Comparison of ENCODE assay signal across 8 cellular contexts in the genomic region with DNA sequence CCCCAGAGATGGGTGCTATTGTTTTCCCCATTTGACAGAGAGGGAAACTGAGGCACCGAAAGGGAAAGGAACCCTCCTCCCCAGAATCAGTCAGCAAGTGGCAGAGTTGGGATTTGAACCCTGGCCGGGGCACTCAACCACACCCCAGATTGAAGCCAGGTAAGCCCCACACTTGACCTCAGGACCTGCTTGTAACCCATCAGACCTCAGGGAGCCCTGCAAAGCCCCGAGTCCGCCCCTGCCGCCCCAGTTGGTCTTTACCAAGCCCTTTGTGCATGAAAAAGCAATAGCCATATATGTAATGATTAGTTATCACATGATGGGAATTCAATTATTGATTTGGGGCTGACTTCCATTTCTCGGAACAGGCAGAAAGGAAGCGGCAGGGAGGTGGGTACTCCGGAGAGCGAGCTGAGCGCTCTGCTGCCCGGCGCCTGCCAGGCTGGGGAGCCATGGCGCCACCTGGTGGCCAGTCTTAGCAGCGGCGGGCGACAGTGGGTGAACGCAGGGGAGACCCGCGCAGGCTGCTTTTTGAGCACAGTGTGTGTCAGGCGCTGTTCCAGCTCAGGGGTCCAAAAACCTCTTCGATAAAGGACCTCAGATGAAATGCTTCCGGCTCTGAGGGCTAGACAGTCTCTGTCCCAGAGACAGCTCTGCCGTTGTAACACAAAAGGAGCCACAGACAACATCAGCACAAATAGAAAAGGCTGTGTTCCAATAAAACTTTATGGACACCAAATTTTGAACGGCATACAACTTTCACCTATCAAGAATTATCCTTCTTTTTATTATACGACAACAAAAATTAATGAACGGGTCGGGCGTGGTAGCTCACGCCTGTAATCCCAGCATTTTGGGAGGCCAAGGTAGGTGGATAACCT.
A peak's percentile ranks its signal among the peaks of the same experiment; 100 is the strongest.
DNase-seq lines count a peak whose midpoint lies in the region; ATAC-seq and TF ChIP-seq lines count a peak whose summit lies in the region.

No MANE protein-coding gene starts in this region.

- CTCF ChIA-PET in SK-N-SH (lab: Yijun Ruan, JAX): interaction anchor here (0.6 to 2.6 kb wide), 43 partner anchors 9 to 960 kb away, joined by 3 to 44 read pairs (median 4); a partner anchor contains a TSS

- DNase-seq in D341Med (ENCODE audit: low spot score) (peak; percentile 94), SK-N-SH (peak; percentile 84), glomerular visceral epithelial cell (ENCODE audit: extremely low spot score) (peak; percentile 67), pons (ENCODE audit: low spot score) (peak; percentile 19), upper lobe of left lung (peak; percentile 66 to 94), GF-D8 (lab: John Stamatoyannopoulos, UW) (no peak)
- DNase-seq in activated naive CD4-positive, alpha-beta T cell (lab: John Stamatoyannopoulos, UW): peak; percentile 76 to 82 (median 78)

- TF ChIP-seq CTCF in SK-N-SH (IDR thresholded peaks at IDR 0.05) (peak; percentile 91), upper lobe of left lung (IDR thresholded peaks at IDR 0.05) (peak; percentile 88 to 94 (median 90))

- peak in 1 of 2 donors; percentile 91 for ATAC-seq in upper lobe of left lung (ENCODE audit: low FRiP score in 2 of 2)

- H3K4me1 ChIP-seq in HUES6 (ENCODE audit: control insufficient read depth, insufficient read depth, low read length): no peaks in the 10 kb centered on the region
- H3K4me1 ChIP-seq in SK-N-SH (ENCODE audit: control insufficient read depth in 1 of 2, insufficient read depth in 2 of 2, low read depth in 1 of 2, low read length in 1 of 2): no peaks in the 10 kb centered on the region
- H3K4me1 ChIP-seq in upper lobe of left lung: peaks cover 0 to 6% (median 1%) of the 10 kb centered on the region in 4 donors

- H3K4me3 ChIP-seq in HUES6 (ENCODE audit: low read depth, low read length): peak overlapping the region; percentile 32; the same call in 1 of the 2 replicates
- H3K4me3 ChIP-seq in SK-N-SH (ENCODE audit: low read depth in 2 of 2, low read length in 1 of 2): no peak overlapping the region; a peak in 1 of 4 replicates
- H3K4me3 ChIP-seq in upper lobe of left lung: no peak overlapping the region

- no peak overlapping the region for H3K9ac ChIP-seq in HUES6 (ENCODE audit: low read length)
- H3K9ac ChIP-seq in SK-N-SH: no peak overlapping the region

- peak; percentile 71 for TF ChIP-seq RAD21 in SK-N-SH (IDR thresholded peaks at IDR 0.05; ENCODE audit: low read length)

- H3K27ac ChIP-seq in HUES6 (ENCODE audit: low read depth, low read length) (no peak overlapping the region), SK-N-SH (ENCODE audit: low read depth in 2 of 2, low read length in 1 of 2) (no peak overlapping the region), upper lobe of left lung (no peak overlapping the region)

- TF ChIP-seq EP300 in SK-N-SH (IDR thresholded peaks at IDR 0.05; ENCODE audit: borderline replicate concordance in 1 of 2, low read depth in 1 of 2, low read length in 1 of 2) (no peak), upper lobe of left lung (IDR thresholded peaks at IDR 0.05) (no peak)

- no peaks in the 10 kb centered on the region for H3K9me2 ChIP-seq in SK-N-SH

- H3F3A ChIP-seq in SK-N-SH (replicated peaks; ENCODE audit: insufficient read depth): no peaks in the 10 kb centered on the region

- H3K27me3 ChIP-seq in HUES6 (ENCODE audit: control insufficient read depth, insufficient read depth, low read length) (no peaks in the 10 kb centered on the region), SK-N-SH (ENCODE audit: insufficient read depth) (peaks cover 30% of the 10 kb centered on the region), upper lobe of left lung (no peaks in the 10 kb centered on the region)

- H3K36me3 ChIP-seq in HUES6 (ENCODE audit: control insufficient read depth, insufficient read depth, low read length): no peaks in the 10 kb centered on the region
- H3K36me3 ChIP-seq in SK-N-SH (replicated peaks in 1 of 2; ENCODE audit: control insufficient read depth in 1 of 2, insufficient read depth in 2 of 2, low read length in 1 of 2): no peaks in the 10 kb centered on the region
- no peaks in the 10 kb centered on the region for H3K36me3 ChIP-seq in upper lobe of left lung

- peak overlapping the region; percentile 31; the same call in 1 of the 2 replicates for H3K4me2 ChIP-seq in SK-N-SH

- no peaks in the 10 kb centered on the region for H4K20me1 ChIP-seq in SK-N-SH (ENCODE audit: insufficient read depth)

- no peak for TF ChIP-seq POLR2A in upper lobe of left lung (IDR thresholded peaks at IDR 0.05)

- 37% methylated on average over 17 of the region's 29 CpGs for WGBS in SK-N-SH (ENCODE audit: low lambda C conversion rate)
- WGBS in upper lobe of left lung, 2 donors: 25 to 41% methylated on average over 17 to 29 of the region's 29 CpGs

- no peaks in the 10 kb centered on the region for H3K9me3 ChIP-seq in HUES6 (ENCODE audit: control insufficient read depth, insufficient read depth, low read depth, low read length)
- no peaks in the 10 kb centered on the region for H3K9me3 ChIP-seq in SK-N-SH
- H3K9me3 ChIP-seq in upper lobe of left lung: no peaks in the 10 kb centered on the region

- no peak overlapping the region for H2AFZ ChIP-seq in SK-N-SH (ENCODE audit: low read depth)

- no peaks in the 10 kb centered on the region for H3K79me2 ChIP-seq in SK-N-SH (ENCODE audit: insufficient read depth)

- POLR2A ChIA-PET in SK-N-SH (lab: Yijun Ruan, JAX): interaction anchor here (0.5 kb wide), 1 partner anchor 311 kb away, joined by 3 read pairs; no protein-coding TSS in a partner anchor

TF ChIP-seq in SK-N-SH, 30 proteins besides CTCF, POLR2A, EP300 and RAD21:
- no peak for TF ChIP-seq RCOR1 (IDR thresholded peaks at IDR 0.05; ENCODE audit: low read length)
- TF ChIP-seq NRF1 (IDR thresholded peaks at IDR 0.05; ENCODE audit: low read depth, low read length): peak; percentile 31; the same call in 1 of the 2 replicates
- no peak for TF ChIP-seq EZH2phosphoT487 (IDR thresholded peaks at IDR 0.05; ENCODE audit: borderline replicate concordance, low read depth)
- TF ChIP-seq, protein P1, sequence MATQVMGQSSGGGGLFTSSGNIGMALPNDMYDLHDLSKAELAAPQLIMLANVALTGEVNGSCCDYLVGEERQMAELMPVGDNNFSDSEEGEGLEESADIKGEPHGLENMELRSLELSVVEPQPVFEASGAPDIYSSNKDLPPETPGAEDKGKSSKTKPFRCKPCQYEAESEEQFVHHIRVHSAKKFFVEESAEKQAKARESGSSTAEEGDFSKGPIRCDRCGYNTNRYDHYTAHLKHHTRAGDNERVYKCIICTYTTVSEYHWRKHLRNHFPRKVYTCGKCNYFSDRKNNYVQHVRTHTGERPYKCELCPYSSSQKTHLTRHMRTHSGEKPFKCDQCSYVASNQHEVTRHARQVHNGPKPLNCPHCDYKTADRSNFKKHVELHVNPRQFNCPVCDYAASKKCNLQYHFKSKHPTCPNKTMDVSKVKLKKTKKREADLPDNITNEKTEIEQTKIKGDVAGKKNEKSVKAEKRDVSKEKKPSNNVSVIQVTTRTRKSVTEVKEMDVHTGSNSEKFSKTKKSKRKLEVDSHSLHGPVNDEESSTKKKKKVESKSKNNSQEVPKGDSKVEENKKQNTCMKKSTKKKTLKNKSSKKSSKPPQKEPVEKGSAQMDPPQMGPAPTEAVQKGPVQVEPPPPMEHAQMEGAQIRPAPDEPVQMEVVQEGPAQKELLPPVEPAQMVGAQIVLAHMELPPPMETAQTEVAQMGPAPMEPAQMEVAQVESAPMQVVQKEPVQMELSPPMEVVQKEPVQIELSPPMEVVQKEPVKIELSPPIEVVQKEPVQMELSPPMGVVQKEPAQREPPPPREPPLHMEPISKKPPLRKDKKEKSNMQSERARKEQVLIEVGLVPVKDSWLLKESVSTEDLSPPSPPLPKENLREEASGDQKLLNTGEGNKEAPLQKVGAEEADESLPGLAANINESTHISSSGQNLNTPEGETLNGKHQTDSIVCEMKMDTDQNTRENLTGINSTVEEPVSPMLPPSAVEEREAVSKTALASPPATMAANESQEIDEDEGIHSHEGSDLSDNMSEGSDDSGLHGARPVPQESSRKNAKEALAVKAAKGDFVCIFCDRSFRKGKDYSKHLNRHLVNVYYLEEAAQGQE (IDR thresholded peaks at IDR 0.05; ENCODE audit: low read depth, low read length): 0 out of 2 replicates have a peak, but pooled peaks have one; percentile 39
- no peak for TF ChIP-seq SIN3A (IDR thresholded peaks at IDR 0.05; ENCODE audit: borderline replicate concordance, low read depth, low read length)
- TF ChIP-seq SMC3 (IDR thresholded peaks at IDR 0.05; ENCODE audit: low read depth, low read length): peak; percentile 92
